In the genomic region with DNA sequence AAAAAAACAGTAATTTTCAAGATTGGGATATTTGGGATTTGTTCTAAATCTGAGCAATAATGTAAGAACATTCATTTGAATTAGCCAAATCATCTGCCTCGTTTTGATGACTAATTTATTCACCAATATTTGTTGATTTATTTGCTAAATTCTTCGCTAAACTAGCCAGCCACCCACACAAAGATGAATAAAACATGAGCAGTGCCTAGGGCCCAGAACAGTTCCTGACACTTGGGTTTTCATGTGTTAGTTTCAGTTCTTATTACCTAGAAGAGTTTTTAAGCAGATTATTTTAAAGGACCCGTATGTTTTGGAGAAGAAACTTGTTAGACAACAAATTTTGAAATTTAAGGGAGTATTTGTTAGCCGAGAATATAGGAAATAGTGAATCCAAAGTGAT, we compare ENCODE assay signal across 8 cellular contexts. TPM values are rescaled to one million over a fixed set of nuclear protein-coding genes. Genes with fewer than 3 reads are reported as not detected.
DNase-seq lines count a peak whose midpoint lies in the region; ATAC-seq, FAIRE-seq and TF ChIP-seq lines count a peak whose summit lies in the region.

No MANE protein-coding gene starts in this region.

- H3K4me1 Mint-ChIP-seq in T-cell (peaks cover 49 to 63% (median 53%) of the 10 kb centered on the region in 3 donors), osteocyte (ENCODE audit: unreplicated experiment) (peaks cover 48% of the 10 kb centered on the region)

- peaks cover 25% of the 10 kb centered on the region; the same call in 2 of the 3 replicates for H3K4me1 ChIP-seq in A549

- FAIRE-seq in A549 (lab: Jason Lieb, UNC): no peak

- DNase-seq in A549 (ENCODE audit: low read depth in 1 of 2, low spot score in 1 of 2) (no peak), GM13977 (ENCODE audit: low spot score) (peak; percentile 57), T-cell (peak in 5 of 34 experiments; percentile 4 to 9 (median 4)), epithelial cell of proximal tubule (ENCODE audit: low read depth) (no peak), osteocyte (ENCODE audit: extremely low spot score, unreplicated experiment) (no peak), DMS79 (lab: John Stamatoyannopoulos, UW) (no peak)

- no peaks in the 10 kb centered on the region for H3K9me3 Mint-ChIP-seq in T-cell
- no peaks in the 10 kb centered on the region for H3K9me3 Mint-ChIP-seq in osteocyte (ENCODE audit: unreplicated experiment)

- H3K36me3 Mint-ChIP-seq in T-cell (peaks cover 2% of the 10 kb centered on the region), osteocyte (ENCODE audit: unreplicated experiment) (peaks cover 2% of the 10 kb centered on the region)

- peak overlapping the region; percentile 94 for H3K4me2 ChIP-seq in A549

- peaks cover 2 to 10% of the 10 kb centered on the region in 2 donors for H3K27me3 Mint-ChIP-seq in T-cell
- H3K27me3 Mint-ChIP-seq in osteocyte (ENCODE audit: unreplicated experiment): peaks cover 3% of the 10 kb centered on the region

- no peak for TF ChIP-seq POLR2A in A549 (IDR thresholded peaks at IDR 0.05; ENCODE audit: low read length)

- TF ChIP-seq EP300 in A549 (IDR thresholded peaks at IDR 0.05): no peak

- no peak for TF ChIP-seq RAD21 in A549 (conservative IDR thresholded peaks at IDR 0.05 in 1 of 2, IDR thresholded peaks at IDR 0.05 in 1 of 2)

- 2% methylated on average over 4 of the region's 4 CpGs for WGBS in A549 (ENCODE audit: missing lambda C conversion rate)

- in situ Hi-C loops in GM13977 (cut with MboI; ENCODE audit: low pct_unique_long_range_greater_than_20kb, low sequenced_read_pairs, unreplicated experiment): no loop called here

- POLR2A ChIA-PET in A549 (lab: Yijun Ruan, JAX) (no interaction called here), T-cell (lab: Charles Lee) (interaction anchor here in 1 of 2 donors (0.7 kb wide), 1 partner anchor 35 kb away, joined by 4 read pairs; no protein-coding TSS in a partner anchor)

- ATAC-seq in A549: no peak
- peak; percentile 29 for ATAC-seq in HG02973 (IDR thresholded peaks at IDR 0.05; ENCODE audit: unreplicated experiment)
- no peak for ATAC-seq in T-cell (replicated peaks in 1 of 4)
- ATAC-seq in HG02970 (IDR thresholded peaks at IDR 0.05; ENCODE audit: low FRiP score, unreplicated experiment): no peak

- H3K4me3 ChIP-seq in A549 (peak overlapping the region; percentile 70), epithelial cell of proximal tubule (ENCODE audit: low read depth, low read length) (peak overlapping the region; percentile 95)

- H3K4me3 Mint-ChIP-seq in T-cell: peak overlapping the region; percentile 85 to 99 (median 90)
- peak overlapping the region; percentile 88 for H3K4me3 Mint-ChIP-seq in osteocyte (ENCODE audit: unreplicated experiment)

- H3K9me3 ChIP-seq in A549: no peaks in the 10 kb centered on the region

- peak overlapping the region; percentile 91 to 99 for H3K27ac ChIP-seq in A549

- TF ChIP-seq CTCF in A549 (IDR thresholded peaks at IDR 0.05) (no peak), GM13977 (IDR thresholded peaks at IDR 0.05; ENCODE audit: extremely low read depth, insufficient read depth, missing control alignments) (no peak), epithelial cell of proximal tubule (conservative IDR thresholded peaks at IDR 0.05; ENCODE audit: low read depth, low read length) (no peak), osteocyte (IDR thresholded peaks at IDR 0.05) (no peak)

- CTCF ChIA-PET in A549 (lab: Yijun Ruan, JAX): no interaction called here
- CTCF ChIA-PET in T-cell (lab: Charles Lee): interaction anchor here (0.6 to 4.4 kb wide), 5 partner anchors 30 to 98 kb away, joined by 3 to 40 read pairs (median 5); a partner anchor contains a TSS

- H3K27ac Mint-ChIP-seq in T-cell (peak overlapping the region; percentile 89 to 96), osteocyte (ENCODE audit: unreplicated experiment) (peak overlapping the region; percentile 97)

TF ChIP-seq in A549, 52 proteins besides CTCF, POLR2A, EP300 and RAD21:
- TF ChIP-seq, protein P1, sequence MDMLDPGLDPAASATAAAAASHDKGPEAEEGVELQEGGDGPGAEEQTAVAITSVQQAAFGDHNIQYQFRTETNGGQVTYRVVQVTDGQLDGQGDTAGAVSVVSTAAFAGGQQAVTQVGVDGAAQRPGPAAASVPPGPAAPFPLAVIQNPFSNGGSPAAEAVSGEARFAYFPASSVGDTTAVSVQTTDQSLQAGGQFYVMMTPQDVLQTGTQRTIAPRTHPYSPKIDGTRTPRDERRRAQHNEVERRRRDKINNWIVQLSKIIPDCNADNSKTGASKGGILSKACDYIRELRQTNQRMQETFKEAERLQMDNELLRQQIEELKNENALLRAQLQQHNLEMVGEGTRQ (IDR thresholded peaks at IDR 0.05): no peak
- TF ChIP-seq, protein P2, sequence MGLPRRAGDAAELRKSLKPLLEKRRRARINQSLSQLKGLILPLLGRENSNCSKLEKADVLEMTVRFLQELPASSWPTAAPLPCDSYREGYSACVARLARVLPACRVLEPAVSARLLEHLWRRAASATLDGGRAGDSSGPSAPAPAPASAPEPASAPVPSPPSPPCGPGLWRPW (IDR thresholded peaks at IDR 0.05): no peak
- TF ChIP-seq, protein P3, sequence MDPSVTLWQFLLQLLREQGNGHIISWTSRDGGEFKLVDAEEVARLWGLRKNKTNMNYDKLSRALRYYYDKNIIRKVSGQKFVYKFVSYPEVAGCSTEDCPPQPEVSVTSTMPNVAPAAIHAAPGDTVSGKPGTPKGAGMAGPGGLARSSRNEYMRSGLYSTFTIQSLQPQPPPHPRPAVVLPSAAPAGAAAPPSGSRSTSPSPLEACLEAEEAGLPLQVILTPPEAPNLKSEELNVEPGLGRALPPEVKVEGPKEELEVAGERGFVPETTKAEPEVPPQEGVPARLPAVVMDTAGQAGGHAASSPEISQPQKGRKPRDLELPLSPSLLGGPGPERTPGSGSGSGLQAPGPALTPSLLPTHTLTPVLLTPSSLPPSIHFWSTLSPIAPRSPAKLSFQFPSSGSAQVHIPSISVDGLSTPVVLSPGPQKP (IDR thresholded peaks at IDR 0.05; ENCODE audit: low read depth, low read length): no peak
- TF ChIP-seq RNF2 (IDR thresholded peaks at IDR 0.05; ENCODE audit: borderline replicate concordance, low read depth): no peak
- no peak for TF ChIP-seq HOXA7 (CRISPR knock-in tag; IDR thresholded peaks at IDR 0.05)
- TF ChIP-seq GATA3 (IDR thresholded peaks at IDR 0.05; ENCODE audit: borderline replicate concordance): no peak
- TF ChIP-seq EHF (CRISPR knock-in tag; IDR thresholded peaks at IDR 0.05): no peak
- no peak for TF ChIP-seq HOXB13 (CRISPR knock-in tag; IDR thresholded peaks at IDR 0.05; ENCODE audit: low read depth)
- TF ChIP-seq HOXB5 (CRISPR knock-in tag; IDR thresholded peaks at IDR 0.05): no peak
- TF ChIP-seq FOSL2 (IDR thresholded peaks at IDR 0.05): no peak
- TF ChIP-seq FOSL2 (CRISPR knock-in tag; IDR thresholded peaks at IDR 0.05): no peak

RNA-seq across cellular contexts. Expression of a gene that starts 1.5 kb away (rescaled TPM):
- polyA plus RNA-seq in A549 (2011; rRNA removed) (52.7 and 58.8 TPM in 2 replicates), A549 (2017; fragmentation: RNase III; extraction: RNeasy Plus Mini Kit Qiagen cat#74134 plus additional on column Dnase treatment) (20.3 to 23.1 TPM (median 20.9 TPM) in 3 replicates)
- 12.2 and 19.5 TPM in 2 replicates for polyA plus RNA-seq in A549 (2012; cell fraction: cytosol; rRNA removed)
- polyA plus RNA-seq in A549 (2012; cell fraction: nucleus; rRNA removed): 18.6 and 32.7 TPM in 2 replicates
- polyA minus RNA-seq in A549 (2011; rRNA and poly(A)+ RNA removed): 160 TPM in 2 replicates
- total RNA-seq in T-cell (10 to 100 TPM; 50.9 to 77.4 (median 69.9) TPM), epithelial cell of proximal tubule (21.1 and 24.4 TPM in 2 replicates), osteocyte (52.2 and 63.0 TPM in 2 replicates)
